ENCODE assay signal across 18 cellular contexts in genomic region chr9:27537027-27537435, GRCh38. TPM values are rescaled to one million over a fixed set of nuclear protein-coding genes. Genes with fewer than 3 reads are reported as not detected.
DNase-seq lines count a peak whose midpoint lies in the region; ATAC-seq, FAIRE-seq and TF ChIP-seq lines count a peak whose summit lies in the region.
"Had no signal": no experiment of that assay in that cellular context is flagged by ENCODE, and none has a peak within 500 bp of the region (broad histone marks: within the 10 kb centered on the region; RNA-seq: fewer than 3 reads in every experiment).

No MANE protein-coding gene starts in this region.

- no peaks in the 10 kb centered on the region for H3K9me3 Mint-ChIP-seq in nephron
- H3K9me3 Mint-ChIP-seq: CD8-positive, alpha-beta T cell had no signal

- peak overlapping the region; percentile 66 to 87 (median 79) for H3K27ac Mint-ChIP-seq in nephron
- H3K27ac Mint-ChIP-seq: CD8-positive, alpha-beta T cell had no signal

- peaks cover 43% of the 10 kb centered on the region for H3K4me1 ChIP-seq in A549

- ATAC-seq in A549, result no peak
- ATAC-seq in HG03175 (IDR thresholded peaks at IDR 0.05; ENCODE audit: unreplicated experiment), result no peak
- ATAC-seq: CD8-positive, alpha-beta T cell had no signal

- TF ChIP-seq RAD21 in A549 (conservative IDR thresholded peaks at IDR 0.05 in 1 of 2, IDR thresholded peaks at IDR 0.05 in 1 of 2), result no peak

- no peak for TF ChIP-seq EP300 in A549 (IDR thresholded peaks at IDR 0.05)

- WGBS in A549 (ENCODE audit: missing lambda C conversion rate), result 56% methylated on average over 7 of the region's 7 CpGs

- POLR2A ChIA-PET in A549 (lab: Yijun Ruan, JAX), result no interaction called here

- no peak for DNase-seq in A549 (ENCODE audit: low read depth in 1 of 2, low spot score in 1 of 2)
- peak; percentile 40 for DNase-seq in astrocyte of the hippocampus (ENCODE audit: low read depth, low spot score)
- peak; percentile 52 for DNase-seq in kidney glomerular epithelial cell (lab: John Stamatoyannopoulos, UW)
- DNase-seq in GM20000 (ENCODE audit: low spot score), result no peak
- no peak for DNase-seq in NCI-H128 (lab: John Stamatoyannopoulos, UW; ENCODE audit: unreplicated experiment)
- DNase-seq in ecto neural progenitor cell (ENCODE audit: low spot score), result no peak
- DNase-seq: CD8-positive, alpha-beta T cell; H7; Karpas-422; MM.1S; NCI-H1105 treated with DMSO at 0.1 percent for 48 hours; NCI-H1930; NCI-H2171; NCI-H446 treated with DMSO at 0.1 percent for 48 hours; Peyer's patch; SIG-M5 had no signal

- TF ChIP-seq POLR2A in A549 (IDR thresholded peaks at IDR 0.05; ENCODE audit: low read length), result no peak

- no peaks in the 10 kb centered on the region for H3K27me3 Mint-ChIP-seq in nephron (ENCODE audit: low read depth)

- no peak for FAIRE-seq in A549 (lab: Jason Lieb, UNC)

- no peak overlapping the region for H3K4me3 ChIP-seq in A549
- H3K4me3 ChIP-seq: Peyer's patch had no signal

- peaks cover 66% of the 10 kb centered on the region for H3K4me1 Mint-ChIP-seq in nephron

- no peaks in the 10 kb centered on the region for H3K9me3 ChIP-seq in A549
- H3K9me3 ChIP-seq: Peyer's patch had no signal

- peak overlapping the region; percentile 6; the same call in 2 of the 3 replicates for H3K4me2 ChIP-seq in A549

- peak overlapping the region in 1 of 2 experiments; percentile 2; a peak in 1 of 6 replicates for H3K27ac ChIP-seq in A549
- H3K27ac ChIP-seq: Peyer's patch had no signal

- CTCF ChIA-PET in A549 (lab: Yijun Ruan, JAX), result interaction anchor here (0.6 to 19.4 kb wide), 4 partner anchors 7 to 204 kb away, joined by 3 to 266 read pairs (median 28); partner anchors contain the start of gene MOB3B

- peak overlapping the region in 1 of 3 experiments; percentile 20 for H3K4me3 Mint-ChIP-seq in nephron
- H3K4me3 Mint-ChIP-seq: CD8-positive, alpha-beta T cell had no signal

- H3K36me3 Mint-ChIP-seq in nephron (ENCODE audit: low read depth), result peaks cover 8% of the 10 kb centered on the region

- TF ChIP-seq CTCF in A549 (IDR thresholded peaks at IDR 0.05) (no peak), nephron (IDR thresholded peaks at IDR 0.05; ENCODE audit: unreplicated experiment in 3 of 3) (no peak), GM20000 (IDR thresholded peaks at IDR 0.05; ENCODE audit: extremely low read depth, missing control alignments) (no peak)

TF ChIP-seq in A549, 52 proteins besides CTCF, POLR2A, EP300 and RAD21:
- TF ChIP-seq, protein P1, sequence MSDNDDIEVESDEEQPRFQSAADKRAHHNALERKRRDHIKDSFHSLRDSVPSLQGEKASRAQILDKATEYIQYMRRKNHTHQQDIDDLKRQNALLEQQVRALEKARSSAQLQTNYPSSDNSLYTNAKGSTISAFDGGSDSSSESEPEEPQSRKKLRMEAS (IDR thresholded peaks at IDR 0.05), result no peak
- TF ChIP-seq ATOH8 (CRISPR knock-in tag; IDR thresholded peaks at IDR 0.05; ENCODE audit: low read depth), result no peak
- TF ChIP-seq ZC3H11A (IDR thresholded peaks at IDR 0.05), result no peak
- no peak for TF ChIP-seq GATA3 (IDR thresholded peaks at IDR 0.05; ENCODE audit: borderline replicate concordance)
- TF ChIP-seq CHD4 (IDR thresholded peaks at IDR 0.05; ENCODE audit: borderline replicate concordance), result no peak
- no peak for TF ChIP-seq KDM5A (IDR thresholded peaks at IDR 0.05)
- no peak for TF ChIP-seq CBX8 (IDR thresholded peaks at IDR 0.05)
- TF ChIP-seq, protein P2, sequence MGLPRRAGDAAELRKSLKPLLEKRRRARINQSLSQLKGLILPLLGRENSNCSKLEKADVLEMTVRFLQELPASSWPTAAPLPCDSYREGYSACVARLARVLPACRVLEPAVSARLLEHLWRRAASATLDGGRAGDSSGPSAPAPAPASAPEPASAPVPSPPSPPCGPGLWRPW (IDR thresholded peaks at IDR 0.05), result no peak
- TF ChIP-seq CEBPB (IDR thresholded peaks at IDR 0.05), result no peak
- no peak for TF ChIP-seq RCOR1 (IDR thresholded peaks at IDR 0.05; ENCODE audit: low read depth, low read length)
- TF ChIP-seq REST (IDR thresholded peaks at IDR 0.05), result no peak
- no peak for TF ChIP-seq KDM1A (IDR thresholded peaks at IDR 0.05; ENCODE audit: low read depth)
- TF ChIP-seq RARB (CRISPR knock-in tag; IDR thresholded peaks at IDR 0.05), result no peak
- TF ChIP-seq RFX5 (IDR thresholded peaks at IDR 0.05), result no peak
- TF ChIP-seq, protein P3, sequence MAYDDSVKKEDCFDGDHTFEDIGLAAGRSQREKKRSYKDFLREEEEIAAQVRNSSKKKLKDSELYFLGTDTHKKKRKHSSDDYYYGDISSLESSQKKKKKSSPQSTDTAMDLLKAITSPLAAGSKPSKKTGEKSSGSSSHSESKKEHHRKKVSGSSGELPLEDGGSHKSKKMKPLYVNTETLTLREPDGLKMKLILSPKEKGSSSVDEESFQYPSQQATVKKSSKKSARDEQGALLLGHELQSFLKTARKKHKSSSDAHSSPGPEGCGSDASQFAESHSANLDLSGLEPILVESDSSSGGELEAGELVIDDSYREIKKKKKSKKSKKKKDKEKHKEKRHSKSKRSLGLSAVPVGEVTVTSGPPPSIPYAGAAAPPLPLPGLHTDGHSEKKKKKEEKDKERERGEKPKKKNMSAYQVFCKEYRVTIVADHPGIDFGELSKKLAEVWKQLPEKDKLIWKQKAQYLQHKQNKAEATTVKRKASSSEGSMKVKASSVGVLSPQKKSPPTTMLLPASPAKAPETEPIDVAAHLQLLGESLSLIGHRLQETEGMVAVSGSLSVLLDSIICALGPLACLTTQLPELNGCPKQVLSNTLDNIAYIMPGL (CRISPR knock-in tag; IDR thresholded peaks at IDR 0.05; ENCODE audit: borderline replicate concordance), result no peak

RNA-seq across cellular contexts. Expression of gene MOB3B, which starts 7.4 kb away (rescaled TPM):
- polyA plus RNA-seq in A549 (2011; rRNA removed) (5.2 and 6.0 TPM in 2 replicates), A549 (2017; fragmentation: RNase III; extraction: RNeasy Plus Mini Kit Qiagen cat#74134 plus additional on column Dnase treatment) (5.7 to 7.6 TPM (median 6.4 TPM) in 3 replicates)
- polyA plus RNA-seq in A549 (2012; cell fraction: cytosol; rRNA removed), result 2.0 and 2.6 TPM in 2 replicates
- 1.1 and 1.9 TPM in 2 replicates for polyA plus RNA-seq in A549 (2012; cell fraction: nucleus; rRNA removed)
- 8.3 and 8.5 TPM in 2 replicates for polyA minus RNA-seq in A549 (2011; rRNA and poly(A)+ RNA removed)

RNA-seq across cellular contexts. Expression of gene IFNK, which starts 12.9 kb away (rescaled TPM):
- polyA plus RNA-seq in A549 (2011; rRNA removed) (not detected in 2 replicates), A549 (2017; fragmentation: RNase III; extraction: RNeasy Plus Mini Kit Qiagen cat#74134 plus additional on column Dnase treatment) (not detected in 3 replicates)
- polyA plus RNA-seq in A549 (2012; cell fraction: cytosol; rRNA removed), result not detected in 2 replicates
- not detected in 2 replicates for polyA plus RNA-seq in A549 (2012; cell fraction: nucleus; rRNA removed)
- not detected in 2 replicates for polyA minus RNA-seq in A549 (2011; rRNA and poly(A)+ RNA removed)

RNA-seq across cellular contexts. Expression of gene C9orf72, which starts 36.2 kb away (rescaled TPM):
- polyA plus RNA-seq in A549 (2011; rRNA removed), result 10.7 and 16.4 TPM in 2 replicates
- 1.5 and 1.9 TPM in 2 replicates for polyA plus RNA-seq in A549 (2012; cell fraction: cytosol; rRNA removed)
- polyA plus RNA-seq in A549 (2012; cell fraction: nucleus; rRNA removed), result 1.7 and 2.9 TPM in 2 replicates
- 3.0 to 4.1 TPM (median 4.0 TPM) in 3 replicates for polyA plus RNA-seq in A549 (2017; fragmentation: RNase III; extraction: RNeasy Plus Mini Kit Qiagen cat#74134 plus additional on column Dnase treatment)
- 4.2 and 5.1 TPM in 2 replicates for polyA minus RNA-seq in A549 (2011; rRNA and poly(A)+ RNA removed)

Comparison
In these comparisons a context has a peak if more than half of its experiments do, and no peak if none do; other contexts are left out.
1. DNase-seq: peak in astrocyte of the hippocampus (single experiment) and kidney glomerular epithelial cell (single experiment); none in A549 (0 of 2), GM20000 (single experiment), NCI-H128 (single experiment) and ecto neural progenitor cell (single experiment).